31 cellular contexts compared by ENCODE assay signal in the genomic region with DNA sequence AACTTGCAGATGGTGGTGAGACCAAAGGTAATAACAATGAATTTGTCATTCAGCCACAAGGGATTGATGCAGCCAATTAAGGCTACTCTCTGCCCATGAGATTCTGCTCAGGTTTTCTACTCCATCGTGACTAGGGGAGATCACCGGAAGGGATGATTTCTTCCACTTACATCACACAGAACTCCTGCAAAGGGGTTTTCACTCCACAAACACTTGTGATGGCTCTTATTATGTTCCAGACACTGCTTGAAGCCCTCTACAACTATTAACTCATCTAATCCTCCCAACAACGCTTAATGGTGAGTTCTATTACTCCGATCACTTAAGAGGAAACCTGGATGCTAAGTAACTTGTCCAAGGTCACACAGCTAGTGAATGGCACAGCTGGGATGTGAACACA. TPM values are rescaled to one million over a fixed set of nuclear protein-coding genes. Genes with fewer than 3 reads are reported as not detected.
"Had no signal": no experiment of that assay in that cellular context is flagged by ENCODE, and none has a peak within 500 bp of the region (broad histone marks: within the 10 kb centered on the region; RNA-seq: fewer than 3 reads in every experiment).

No MANE protein-coding gene starts in this region.

- H3K4me1 ChIP-seq: stomach, suprapubic skin, testis, thyroid gland, tibial artery, tibial nerve, transverse colon, upper lobe of left lung, upper lobe of right lung, uterus, vagina had no signal

- H3K27me3 ChIP-seq: stomach, suprapubic skin, testis, thyroid gland, tibial artery, tibial nerve, transverse colon, upper lobe of left lung, upper lobe of right lung, uterus, vagina had no signal

- H3K9me3 ChIP-seq: testis, thoracic aorta, thyroid gland, upper lobe of right lung, uterus, vagina had no signal

- DNase-seq: stimulated activated CD4-positive, alpha-beta T cell treated with anti-CD3 and anti-CD28 coated beads, Interleukin-2, amount 100 ng/mL, for 48 hours; stimulated activated CD4-positive, alpha-beta T cell treated with anti-CD3 and anti-CD28 coated beads, Interleukin-4, amount 100 ng/mL, for 1 hour; stimulated activated CD4-positive, alpha-beta T cell treated with anti-CD3 and anti-CD28 coated beads, Interleukin-4, amount 100 ng/mL, for 24 hours; stimulated activated CD4-positive, alpha-beta T cell treated with anti-CD3 and anti-CD28 coated beads, Interleukin-4, amount 100 ng/mL, for 4 hours; stimulated activated CD8-positive, alpha-beta memory T cell treated with anti-CD3 and anti-CD28 coated beads, Interleukin-4, amount 100 ng/mL, for 48 hours; stimulated activated naive B cell treated with anti-CD40 and anti-IgM and Interleukin-4, amounts not matched to agents 10 μg/mL and 1 μg/mL and 100 μg/mL, for 72 hours; stimulated activated naive CD4-positive, alpha-beta T cell; stimulated activated naive CD4-positive, alpha-beta T cell treated with Interleukin-2 at 50 U/mL for 16 hours; stimulated activated naive CD8-positive, alpha-beta T cell treated with anti-CD3 and anti-CD28 coated beads, Interleukin-15, amount 100 ng/mL, for 72 hours; stimulated activated naive CD8-positive, alpha-beta T cell treated with anti-CD3 and anti-CD28 coated beads, Interleukin-15, Interleukin-2, amounts not matched to agents 100 U/mL and 50 U/mL, for 24 hours; stomach; substantia nigra; testis; thyroid gland; tibial artery; transverse colon; trophoblast cell; upper lobe of left lung; upper lobe of right lung; uterus had no signal

- FAIRE-seq: urothelium cell line had no signal

- H3K36me3 ChIP-seq: stomach, suprapubic skin, thoracic aorta, thyroid gland, tibial artery, tibial nerve, transverse colon, upper lobe of left lung, upper lobe of right lung, uterus, vagina had no signal

- ATAC-seq: stimulated activated effector memory CD8-positive, alpha-beta T cell treated with anti-CD3 and anti-CD28 coated beads, Interleukin-12 subunit alpha, Interleukin-12 subunit beta, amount 100 ng/mL, for 72 hours; stimulated activated memory B cell treated with anti-CD40 and anti-IgM and Interleukin-4, amounts not matched to agents 10 μg/mL and 1 μg/mL and 100 μg/mL, for 72 hours; stimulated activated naive B cell treated with anti-CD40 and anti-IgM and Interleukin-4, amounts not matched to agents 10 μg/mL and 1 μg/mL and 100 μg/mL, for 72 hours; stimulated activated naive CD8-positive, alpha-beta T cell treated with anti-CD3 and anti-CD28 coated beads, Interleukin-15, amount 100 ng/mL, for 72 hours; stimulated activated naive CD8-positive, alpha-beta T cell treated with anti-CD3 and anti-CD28 coated beads, Interleukin-15, Interleukin-2, amounts not matched to agents 100 U/mL and 50 U/mL, for 24 hours; upper lobe of right lung had no signal

- H3K27ac ChIP-seq: stomach, suprapubic skin, testis, thoracic aorta, thyroid gland, tibial artery, tibial nerve, transverse colon, upper lobe of left lung, upper lobe of right lung, uterus, vagina had no signal

- H3K4me3 ChIP-seq: stomach, suprapubic skin, thoracic aorta, thyroid gland, tibial artery, tibial nerve, transverse colon, upper lobe of left lung, upper lobe of right lung, uterus, vagina had no signal

RNA-seq across cellular contexts. Expression of a gene that starts 55.9 kb away (rescaled TPM):
- total RNA-seq: subcutaneous adipose tissue, suprapubic skin, thoracic aorta, thyroid gland, tibial nerve, upper lobe of left lung, upper lobe of right lung, ureter, vagina had no signal
- polyA plus RNA-seq: stomach, thymus, urinary bladder had no signal
